Comparison of ENCODE assay signal across 9 cellular contexts in genomic region chr14:104731249-104731924, GRCh38. TPM values are rescaled to one million over a fixed set of nuclear protein-coding genes. Genes with fewer than 3 reads are reported as not detected.
DNase-seq lines count a peak whose midpoint lies in the region; ATAC-seq and TF ChIP-seq lines count a peak whose summit lies in the region.
"Had no signal": no experiment of that assay in that cellular context is flagged by ENCODE, and none has a peak within 500 bp of the region (broad histone marks: within the 10 kb centered on the region; RNA-seq: fewer than 3 reads in every experiment).

No MANE protein-coding gene starts in this region.

- TF ChIP-seq CTCF in fibroblast of the aortic adventitia (IDR thresholded peaks at IDR 0.05; ENCODE audit: insufficient read depth, low read length) (peak; percentile 32), type B pancreatic cell (conservative IDR thresholded peaks at IDR 0.05) (peak; percentile 62), spleen (IDR thresholded peaks at IDR 0.05 in 8 of 11, conservative IDR thresholded peaks at IDR 0.05 in 3 of 11) (peak in 2 of 11 experiments; percentile 11 to 39)

- H3K4me1 ChIP-seq in spleen: peaks cover 16 to 52% (median 36%) of the 10 kb centered on the region in 6 donors

- H3K9me3 Mint-ChIP-seq in activated naive CD8-positive, alpha-beta T cell treated with anti-CD3 and anti-CD28 coated beads, Interleukin-2, amount 50 U/mL, for 24 hours: no peaks in the 10 kb centered on the region
- H3K9me3 Mint-ChIP-seq in activated naive CD8-positive, alpha-beta T cell treated with anti-CD3 and anti-CD28 coated beads for 36 hours: no peaks in the 10 kb centered on the region
- no peaks in the 10 kb centered on the region for H3K9me3 Mint-ChIP-seq in type B pancreatic cell

- no peak overlapping the region for H3K27ac ChIP-seq in spleen

- DNase-seq in activated naive CD8-positive, alpha-beta T cell treated with anti-CD3 and anti-CD28 coated beads, Interleukin-2, amount 50 U/mL, for 24 hours: no peak
- DNase-seq in activated naive CD8-positive, alpha-beta T cell treated with anti-CD3 and anti-CD28 coated beads for 36 hours: no peak
- peak; percentile 53 for DNase-seq in RKO (ENCODE audit: low spot score)
- no peak for DNase-seq in fibroblast of the aortic adventitia (ENCODE audit: low read depth)
- no peak for DNase-seq in type B pancreatic cell (ENCODE audit: extremely low spot score, unreplicated experiment)
- no peak for DNase-seq in spleen
- DNase-seq in DMS79 (lab: John Stamatoyannopoulos, UW): no peak
- DNase-seq: MG63 had no signal

- H3K4me3 ChIP-seq in fibroblast of the aortic adventitia (ENCODE audit: low read depth, low read length): no peak overlapping the region
- no peak overlapping the region for H3K4me3 ChIP-seq in spleen
- H3K4me3 ChIP-seq: MG63 had no signal

- 89 to 95% (median 90%) methylated on average over 5 to 11 of the region's 11 CpGs for WGBS in spleen, 5 donors

- no peak overlapping the region for H3K4me3 Mint-ChIP-seq in activated naive CD8-positive, alpha-beta T cell treated with anti-CD3 and anti-CD28 coated beads, Interleukin-2, amount 50 U/mL, for 24 hours
- no peak overlapping the region for H3K4me3 Mint-ChIP-seq in activated naive CD8-positive, alpha-beta T cell treated with anti-CD3 and anti-CD28 coated beads for 36 hours
- no peak overlapping the region for H3K4me3 Mint-ChIP-seq in type B pancreatic cell

- H3K4me1 Mint-ChIP-seq in activated naive CD8-positive, alpha-beta T cell treated with anti-CD3 and anti-CD28 coated beads, Interleukin-2, amount 50 U/mL, for 24 hours: no peaks in the 10 kb centered on the region
- no peaks in the 10 kb centered on the region for H3K4me1 Mint-ChIP-seq in activated naive CD8-positive, alpha-beta T cell treated with anti-CD3 and anti-CD28 coated beads for 36 hours
- no peaks in the 10 kb centered on the region for H3K4me1 Mint-ChIP-seq in type B pancreatic cell (ENCODE audit: unreplicated experiment)

- no peak for TF ChIP-seq POLR2A in spleen (IDR thresholded peaks at IDR 0.05)

- H3K9me3 ChIP-seq in spleen: no peaks in the 10 kb centered on the region
- H3K9me3 ChIP-seq: MG63 had no signal

- intact Hi-C loops in spleen (cut with DNase I; ENCODE audit: low total_unique reads): no loop called here

- no peaks in the 10 kb centered on the region for H3K36me3 ChIP-seq in spleen
- H3K36me3 ChIP-seq: MG63 had no signal

- no peak overlapping the region for H3K27ac Mint-ChIP-seq in activated naive CD8-positive, alpha-beta T cell treated with anti-CD3 and anti-CD28 coated beads, Interleukin-2, amount 50 U/mL, for 24 hours
- H3K27ac Mint-ChIP-seq in activated naive CD8-positive, alpha-beta T cell treated with anti-CD3 and anti-CD28 coated beads for 36 hours: no peak overlapping the region
- no peak overlapping the region for H3K27ac Mint-ChIP-seq in type B pancreatic cell

- H3K27me3 ChIP-seq in spleen (replicated peaks in 1 of 7): no peaks in the 10 kb centered on the region
- H3K27me3 ChIP-seq: MG63 had no signal

- peaks cover under 1% of the 10 kb centered on the region for H3K27me3 Mint-ChIP-seq in activated naive CD8-positive, alpha-beta T cell treated with anti-CD3 and anti-CD28 coated beads, Interleukin-2, amount 50 U/mL, for 24 hours
- H3K27me3 Mint-ChIP-seq in activated naive CD8-positive, alpha-beta T cell treated with anti-CD3 and anti-CD28 coated beads for 36 hours: no peaks in the 10 kb centered on the region
- H3K27me3 Mint-ChIP-seq in type B pancreatic cell: peaks cover 9% of the 10 kb centered on the region

- ATAC-seq in activated naive CD8-positive, alpha-beta T cell treated with anti-CD3 and anti-CD28 coated beads, Interleukin-2, amount 50 U/mL, for 24 hours: peak; percentile 20
- no peak for ATAC-seq in GM18868 (IDR thresholded peaks at IDR 0.05; ENCODE audit: unreplicated experiment)

- no peaks in the 10 kb centered on the region for H3K36me3 Mint-ChIP-seq in activated naive CD8-positive, alpha-beta T cell treated with anti-CD3 and anti-CD28 coated beads, Interleukin-2, amount 50 U/mL, for 24 hours (ENCODE audit: low read depth)
- no peaks in the 10 kb centered on the region for H3K36me3 Mint-ChIP-seq in activated naive CD8-positive, alpha-beta T cell treated with anti-CD3 and anti-CD28 coated beads for 36 hours
- H3K36me3 Mint-ChIP-seq in type B pancreatic cell: no peaks in the 10 kb centered on the region

RNA-seq across cellular contexts. Expression of gene ADSS1, which starts 7.4 kb away (rescaled TPM):
- total RNA-seq in activated naive CD8-positive, alpha-beta T cell treated with anti-CD3 and anti-CD28 coated beads for 36 hours: 1 to 10 TPM in 1 of 2 experiments, under 1 TPM in 1; 0.87 to 1.7 TPM
- total RNA-seq in fibroblast of the aortic adventitia (ENCODE audit: low replicate concordance): 0.65 and 4.8 TPM in 2 replicates
- 3.2 and 6.9 TPM in 2 replicates for total RNA-seq in type B pancreatic cell (ENCODE audit: low replicate concordance)
- total RNA-seq in spleen: 10 to 100 TPM in 1 of 7 donors, 1 to 10 TPM in 6; 2.7 to 11.7 (median 8.3) TPM
- 1 to 10 TPM; 3.0 to 3.7 (median 3.2) TPM for polyA plus RNA-seq in spleen

RNA-seq across cellular contexts. Expression of gene SIVA1, which starts 21.6 kb away (rescaled TPM):
- total RNA-seq in activated naive CD8-positive, alpha-beta T cell treated with anti-CD3 and anti-CD28 coated beads for 36 hours: 100 to 1,000 TPM; 137 to 147 TPM
- total RNA-seq in fibroblast of the aortic adventitia (ENCODE audit: low replicate concordance) (79.4 and 87.3 TPM in 2 replicates), type B pancreatic cell (ENCODE audit: low replicate concordance) (65.7 and 90.1 TPM in 2 replicates), spleen (100 to 1,000 TPM in 3 of 7 donors, 10 to 100 TPM in 4; 56.7 to 198 (median 76.4) TPM)
- polyA plus RNA-seq in spleen: 100 to 1,000 TPM; 119 to 226 (median 184) TPM

RNA-seq across cellular contexts. Expression of gene INF2, which starts 42.0 kb away (rescaled TPM):
- total RNA-seq in activated naive CD8-positive, alpha-beta T cell treated with anti-CD3 and anti-CD28 coated beads for 36 hours: 10 to 100 TPM; 67.8 TPM
- total RNA-seq in fibroblast of the aortic adventitia (ENCODE audit: low replicate concordance) (38.3 and 64.0 TPM in 2 replicates), type B pancreatic cell (ENCODE audit: low replicate concordance) (45.6 and 78.9 TPM in 2 replicates), spleen (100 to 1,000 TPM in 3 of 7 donors, 10 to 100 TPM in 4; 66.9 to 110 (median 96.4) TPM)
- polyA plus RNA-seq in spleen: 100 to 1,000 TPM in 2 of 3 donors, 10 to 100 TPM in 1; 56.6 to 120 (median 102) TPM
